Comparison of ENCODE assay signal across 8 cellular contexts in the genomic region with DNA sequence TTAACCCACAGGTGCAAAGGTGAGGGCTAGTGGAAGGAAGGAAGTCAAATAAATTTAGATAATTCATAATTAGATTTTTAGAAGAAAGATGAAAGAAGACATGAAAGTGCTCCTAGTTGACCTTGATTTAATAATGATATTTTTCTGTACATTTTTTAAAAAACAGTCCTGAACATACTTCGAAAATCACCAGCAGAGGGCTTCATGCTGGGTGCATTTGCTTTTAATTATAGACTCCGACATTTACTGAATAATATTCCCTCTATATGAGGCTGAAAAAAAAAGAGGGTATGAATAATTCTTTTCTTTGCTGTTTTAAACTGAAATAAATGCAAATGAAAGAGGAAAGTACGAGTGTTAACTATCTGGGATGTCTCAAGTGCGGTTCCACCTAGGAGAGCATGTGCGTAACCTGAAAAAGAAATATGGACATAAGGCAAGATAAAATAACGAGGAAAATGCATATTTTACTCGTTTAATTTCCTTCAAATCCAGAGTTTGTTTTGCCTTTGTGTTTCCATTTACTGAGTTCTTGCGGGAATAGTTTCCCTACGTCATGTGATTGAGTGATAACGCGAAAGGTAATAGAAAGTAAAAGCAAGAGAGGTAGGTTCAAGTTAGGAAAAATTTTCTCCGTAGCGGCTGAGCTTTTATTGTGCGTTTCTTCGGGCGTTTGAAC. TPM values are rescaled to one million over a fixed set of nuclear protein-coding genes. Genes with fewer than 3 reads are reported as not detected.
A peak's percentile ranks its signal among the peaks of the same experiment; 100 is the strongest.
DNase-seq lines count a peak whose midpoint lies in the region; ATAC-seq and TF ChIP-seq lines count a peak whose summit lies in the region.

No MANE protein-coding gene starts in this region.

- H3K27ac Mint-ChIP-seq in activated T-helper 1 cell treated with anti-CD3 and anti-CD28 coated beads, Interleukin-12 subunit alpha, Interleukin-12 subunit beta, Interleukin-2, Interleukin-4 antibody, amounts not matched to agents 30 ng/mL and 10 ng/mL and 1 ng/mL, durations not matched to agents 14 hours and 24 hours and 36 hours = no peak overlapping the region

- peaks cover 63% of the 10 kb centered on the region for H3K27me3 ChIP-seq in upper lobe of right lung

- H3K4me1 Mint-ChIP-seq in activated T-helper 1 cell treated with anti-CD3 and anti-CD28 coated beads, Interleukin-12 subunit alpha, Interleukin-12 subunit beta, Interleukin-2, Interleukin-4 antibody, amounts not matched to agents 30 ng/mL and 10 ng/mL and 1 ng/mL, durations not matched to agents 14 hours and 24 hours and 36 hours (ENCODE audit: low read depth) = peaks cover 18% of the 10 kb centered on the region

- peak; percentile 63 for ATAC-seq in GM19438 (IDR thresholded peaks at IDR 0.05; ENCODE audit: low read depth, unreplicated experiment)
- ATAC-seq in HG03520 (IDR thresholded peaks at IDR 0.05; ENCODE audit: unreplicated experiment) = peak; percentile 43
- ATAC-seq in upper lobe of right lung = no peak

- no peaks in the 10 kb centered on the region for H3K9me3 Mint-ChIP-seq in activated T-helper 1 cell treated with anti-CD3 and anti-CD28 coated beads, Interleukin-12 subunit alpha, Interleukin-12 subunit beta, Interleukin-2, Interleukin-4 antibody, amounts not matched to agents 30 ng/mL and 10 ng/mL and 1 ng/mL, durations not matched to agents 14 hours and 24 hours and 36 hours

- peaks cover 42% of the 10 kb centered on the region for H3K27me3 Mint-ChIP-seq in activated T-helper 1 cell treated with anti-CD3 and anti-CD28 coated beads, Interleukin-12 subunit alpha, Interleukin-12 subunit beta, Interleukin-2, Interleukin-4 antibody, amounts not matched to agents 30 ng/mL and 10 ng/mL and 1 ng/mL, durations not matched to agents 14 hours and 24 hours and 36 hours (ENCODE audit: insufficient read depth)

- intact Hi-C loops in activated T-helper 1 cell treated with anti-CD3 and anti-CD28 coated beads, Interleukin-12 subunit alpha, Interleukin-12 subunit beta, Interleukin-2, Interleukin-4 antibody, amounts not matched to agents 30 ng/mL and 10 ng/mL and 1 ng/mL, durations not matched to agents 14 hours and 24 hours and 36 hours (cut with micrococcal nuclease) = loop anchor here (2.0 kb wide), 3 partner anchors 99 to 1233 kb away; no protein-coding TSS in a partner anchor
- intact Hi-C loops in upper lobe of right lung (cut with DNase I) = no loop called here

- H3K4me3 Mint-ChIP-seq in activated T-helper 1 cell treated with anti-CD3 and anti-CD28 coated beads, Interleukin-12 subunit alpha, Interleukin-12 subunit beta, Interleukin-2, Interleukin-4 antibody, amounts not matched to agents 30 ng/mL and 10 ng/mL and 1 ng/mL, durations not matched to agents 14 hours and 24 hours and 36 hours = peak overlapping the region; percentile 88

- no peaks in the 10 kb centered on the region for H3K9me3 ChIP-seq in upper lobe of right lung

- no peak overlapping the region for H3K27ac ChIP-seq in upper lobe of right lung

- DNase-seq in EH (ENCODE audit: low read depth) (peak; percentile 8), kidney tubule cell (ENCODE audit: low spot score) (peak; percentile 39), upper lobe of right lung (no peak), GOT3 (lab: John Stamatoyannopoulos, UW) (no peak), NCI-H2196 (lab: John Stamatoyannopoulos, UW; ENCODE audit: unreplicated experiment) (no peak)
- no peak for DNase-seq in activated T-helper 1 cell treated with anti-CD3 and anti-CD28 coated beads, Interleukin-12 subunit alpha, Interleukin-12 subunit beta, Interleukin-2, Interleukin-4 antibody, amounts not matched to agents 30 ng/mL and 10 ng/mL and 1 ng/mL, durations not matched to agents 14 hours and 24 hours and 36 hours (ENCODE audit: low spot score)

- H3K36me3 ChIP-seq in upper lobe of right lung = no peaks in the 10 kb centered on the region

- H3K4me3 ChIP-seq in upper lobe of right lung = peak overlapping the region; percentile 49

- TF ChIP-seq CTCF in upper lobe of right lung (IDR thresholded peaks at IDR 0.05) = peak; percentile 14

- H3K36me3 Mint-ChIP-seq in activated T-helper 1 cell treated with anti-CD3 and anti-CD28 coated beads, Interleukin-12 subunit alpha, Interleukin-12 subunit beta, Interleukin-2, Interleukin-4 antibody, amounts not matched to agents 30 ng/mL and 10 ng/mL and 1 ng/mL, durations not matched to agents 14 hours and 24 hours and 36 hours (ENCODE audit: low read depth) = peaks cover 1% of the 10 kb centered on the region

- peaks cover 8% of the 10 kb centered on the region for H3K4me1 ChIP-seq in upper lobe of right lung

RNA-seq across cellular contexts. Expression of gene TFAP2B, which starts 3.1 kb away (rescaled TPM):
- total RNA-seq in activated T-helper 1 cell treated with anti-CD3 and anti-CD28 coated beads, Interleukin-12 subunit alpha, Interleukin-12 subunit beta, Interleukin-2, Interleukin-4 antibody, amounts not matched to agents 30 ng/mL and 10 ng/mL and 1 ng/mL, durations not matched to agents 14 hours and 24 hours and 36 hours = not detected in 2 replicates
- total RNA-seq in upper lobe of right lung = not detected

Comparison
In these comparisons a context has a peak if more than half of its experiments do, and no peak if none do; other contexts are left out.
1. DNase-seq: peak in EH (single experiment) and kidney tubule cell (single experiment); none in activated T-helper 1 cell treated with anti-CD3 and anti-CD28 coated beads, Interleukin-12 subunit alpha, Interleukin-12 subunit beta, Interleukin-2, Interleukin-4 antibody, amounts not matched to agents 30 ng/mL and 10 ng/mL and 1 ng/mL, durations not matched to agents 14 hours and 24 hours and 36 hours (single experiment), upper lobe of right lung (single experiment), GOT3 (single experiment) and NCI-H2196 (single experiment).